Comparison of ENCODE assay signal across 15 cellular contexts in the genomic region with DNA sequence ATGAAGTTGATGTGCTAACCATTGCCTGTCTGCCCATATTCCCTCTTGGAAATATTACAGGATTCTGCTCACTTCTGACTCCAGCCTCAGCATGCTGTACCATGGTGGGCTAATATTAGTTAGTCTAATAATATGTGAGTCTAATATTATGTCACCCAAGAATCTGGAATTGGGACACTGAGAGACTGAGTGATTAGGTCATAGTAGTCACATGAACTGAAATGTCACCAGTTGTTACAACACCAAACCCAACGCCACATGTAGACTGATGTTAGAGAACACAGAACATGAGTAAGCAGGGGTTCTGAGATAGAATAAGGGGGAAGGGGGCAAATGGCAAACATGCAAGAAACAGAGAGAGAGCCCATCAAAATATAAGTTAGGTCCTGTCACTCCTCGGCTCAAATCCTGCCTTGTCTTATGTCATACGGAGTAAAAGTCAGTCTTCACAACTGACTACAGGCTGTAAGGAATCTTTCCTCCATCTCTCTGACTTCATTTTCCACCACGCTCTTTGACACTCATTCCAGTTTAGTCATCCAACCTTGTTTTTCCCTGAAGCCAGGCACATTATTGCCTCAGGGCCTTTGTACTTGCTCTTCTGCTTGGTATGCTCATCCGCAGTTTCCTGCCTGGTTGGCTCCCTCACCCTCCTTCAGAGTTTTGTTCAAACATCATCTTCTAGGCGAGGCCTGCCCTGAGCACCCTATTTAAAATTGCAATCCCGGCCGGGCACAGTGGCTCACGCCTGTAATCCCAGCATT. TPM values are rescaled to one million over a fixed set of nuclear protein-coding genes. Genes with fewer than 3 reads are reported as not detected.
A peak's percentile ranks its signal among the peaks of the same experiment; 100 is the strongest.
DNase-seq lines count a peak whose midpoint lies in the region; ATAC-seq and TF ChIP-seq lines count a peak whose summit lies in the region.
"Had no signal": no experiment of that assay in that cellular context is flagged by ENCODE, and none has a peak within 500 bp of the region (broad histone marks: within the 10 kb centered on the region; RNA-seq: fewer than 3 reads in every experiment).

No MANE protein-coding gene starts in this region.

- no TSS peak for BruUV-seq in Caco-2 (replicated peaks; lab: Mats Ljungman, UMichigan)

- no peak overlapping the region for H3K27ac Mint-ChIP-seq in naive thymus-derived CD4-positive, alpha-beta T cell
- H3K27ac Mint-ChIP-seq in Caco-2 (ENCODE audit: unreplicated experiment), result no peak overlapping the region
- no peak overlapping the region for H3K27ac Mint-ChIP-seq in activated CD8-positive, alpha-beta T cell treated with anti-CD3 and anti-CD28 coated beads for 36 hours
- H3K27ac Mint-ChIP-seq: activated naive CD8-positive, alpha-beta T cell treated with anti-CD3 and anti-CD28 coated beads for 36 hours; neural progenitor cell had no signal

- no peaks in the 10 kb centered on the region for H3K36me3 ChIP-seq in naive thymus-derived CD4-positive, alpha-beta T cell (ENCODE audit: control insufficient read depth in 2 of 3, insufficient read depth in 3 of 3, low read length in 3 of 3)
- no peaks in the 10 kb centered on the region for H3K36me3 ChIP-seq in Caco-2 (ENCODE audit: control insufficient read depth, insufficient read depth, low read length)
- H3K36me3 ChIP-seq: neural progenitor cell, stomach had no signal

- intact Hi-C loops in naive thymus-derived CD4-positive, alpha-beta T cell (cut with micrococcal nuclease), result no loop called here
- intact Hi-C loops in Caco-2 (cut with micrococcal nuclease; ENCODE audit: unreplicated experiment), result no loop called here
- intact Hi-C loops in activated CD8-positive, alpha-beta T cell treated with anti-CD3 and anti-CD28 coated beads for 36 hours (cut with micrococcal nuclease), result no loop called here

- H3K9me3 Mint-ChIP-seq in naive thymus-derived CD4-positive, alpha-beta T cell, result no peaks in the 10 kb centered on the region
- H3K9me3 Mint-ChIP-seq in Caco-2 (ENCODE audit: unreplicated experiment), result peaks cover 9% of the 10 kb centered on the region
- no peaks in the 10 kb centered on the region for H3K9me3 Mint-ChIP-seq in activated CD8-positive, alpha-beta T cell treated with anti-CD3 and anti-CD28 coated beads for 36 hours
- H3K9me3 Mint-ChIP-seq: activated naive CD8-positive, alpha-beta T cell treated with anti-CD3 and anti-CD28 coated beads for 36 hours; neural progenitor cell had no signal

- TF ChIP-seq CTCF in Caco-2 (IDR thresholded peaks at IDR 0.05; ENCODE audit: insufficient read depth in 1 of 2, low read depth in 1 of 2, low read length in 1 of 2, severe bottlenecking in 1 of 2, unreplicated experiment in 1 of 2), result no peak
- TF ChIP-seq CTCF in activated CD8-positive, alpha-beta T cell treated with anti-CD3 and anti-CD28 coated beads for 36 hours (IDR thresholded peaks at IDR 0.05), result no peak

- no peaks in the 10 kb centered on the region for H3K4me1 ChIP-seq in naive thymus-derived CD4-positive, alpha-beta T cell (ENCODE audit: control insufficient read depth in 2 of 2, insufficient read depth in 2 of 2, low read length in 2 of 2)
- H3K4me1 ChIP-seq in Caco-2, result peaks cover 39% of the 10 kb centered on the region
- H3K4me1 ChIP-seq: neural progenitor cell had no signal

- H3K27me3 ChIP-seq in naive thymus-derived CD4-positive, alpha-beta T cell (ENCODE audit: control insufficient read depth in 2 of 2, insufficient read depth in 2 of 2, low read length in 2 of 2), result no peaks in the 10 kb centered on the region
- H3K27me3 ChIP-seq in Caco-2 (replicated peaks; ENCODE audit: control insufficient read depth, insufficient read depth, low read length), result no peaks in the 10 kb centered on the region
- H3K27me3 ChIP-seq: neural progenitor cell, stomach had no signal

- H3K9me3 ChIP-seq in naive thymus-derived CD4-positive, alpha-beta T cell (ENCODE audit: control insufficient read depth in 2 of 3, low read length in 3 of 3), result no peaks in the 10 kb centered on the region
- no peaks in the 10 kb centered on the region for H3K9me3 ChIP-seq in Caco-2
- H3K9me3 ChIP-seq: stomach had no signal

- H3K4me1 Mint-ChIP-seq in naive thymus-derived CD4-positive, alpha-beta T cell, result peaks cover 0 to 2% (median 0%) of the 10 kb centered on the region in 7 donors
- peaks cover 23% of the 10 kb centered on the region for H3K4me1 Mint-ChIP-seq in Caco-2 (ENCODE audit: low read depth, unreplicated experiment)
- H3K4me1 Mint-ChIP-seq in activated CD8-positive, alpha-beta T cell treated with anti-CD3 and anti-CD28 coated beads for 36 hours (ENCODE audit: low read depth), result peaks cover 10% of the 10 kb centered on the region
- H3K4me1 Mint-ChIP-seq: neural progenitor cell had no signal

- no peak overlapping the region for H3K4me3 Mint-ChIP-seq in naive thymus-derived CD4-positive, alpha-beta T cell
- H3K4me3 Mint-ChIP-seq in Caco-2 (ENCODE audit: unreplicated experiment), result no peak overlapping the region
- H3K4me3 Mint-ChIP-seq in activated CD8-positive, alpha-beta T cell treated with anti-CD3 and anti-CD28 coated beads for 36 hours, result no peak overlapping the region
- H3K4me3 Mint-ChIP-seq: activated naive CD8-positive, alpha-beta T cell treated with anti-CD3 and anti-CD28 coated beads for 36 hours; neural progenitor cell had no signal

- peak; percentile 26 to 31 for DNase-seq in AML-193 (lab: John Stamatoyannopoulos, UW)
- DNase-seq in MV-4-11 (lab: John Stamatoyannopoulos, UW), result peak; percentile 47
- DNase-seq in naive thymus-derived CD4-positive, alpha-beta T cell, result no peak
- no peak for DNase-seq in Caco-2
- DNase-seq in NOMO-1 treated with dmso at 0.1 percent for 144 hours (lab: John Stamatoyannopoulos, UW; ENCODE audit: unreplicated experiment), result no peak
- no peak for DNase-seq in mucosa of gallbladder (ENCODE audit: low spot score)
- DNase-seq in activated CD8-positive, alpha-beta T cell treated with anti-CD3 and anti-CD28 coated beads for 36 hours, result no peak
- DNase-seq: activated CD4-positive, alpha-beta T cell treated with anti-CD3 and anti-CD28 coated beads for 48 hours; activated naive CD8-positive, alpha-beta T cell treated with anti-CD3 and anti-CD28 coated beads for 36 hours; effector memory CD4-positive, alpha-beta T cell; NCI-H524; stimulated activated CD4-positive, alpha-beta T cell treated with anti-CD3 and anti-CD28 coated beads, Interleukin-2, amount 100 ng/mL, for 48 hours; stomach had no signal

- H3K27me3 Mint-ChIP-seq in naive thymus-derived CD4-positive, alpha-beta T cell, result peaks cover 0 to 4% (median 0%) of the 10 kb centered on the region in 5 donors
- H3K27me3 Mint-ChIP-seq in Caco-2 (ENCODE audit: insufficient read depth, unreplicated experiment), result no peaks in the 10 kb centered on the region
- H3K27me3 Mint-ChIP-seq in activated CD8-positive, alpha-beta T cell treated with anti-CD3 and anti-CD28 coated beads for 36 hours, result peaks cover 4% of the 10 kb centered on the region
- H3K27me3 Mint-ChIP-seq: activated naive CD8-positive, alpha-beta T cell treated with anti-CD3 and anti-CD28 coated beads for 36 hours had no signal

- H3K4me3 ChIP-seq in naive thymus-derived CD4-positive, alpha-beta T cell (ENCODE audit: low read length), result no peak overlapping the region
- no peak overlapping the region for H3K4me3 ChIP-seq in Caco-2 (ENCODE audit: low read depth, low read length)
- H3K4me3 ChIP-seq: neural progenitor cell, stomach had no signal

- CTCF ChIA-PET in naive thymus-derived CD4-positive, alpha-beta T cell (lab: Charles Lee), result no interaction called here
- CTCF ChIA-PET in Caco-2 (lab: Charles Lee), result no interaction called here
- CTCF ChIA-PET in activated CD8-positive, alpha-beta T cell treated with anti-CD3 and anti-CD28 coated beads for 36 hours (lab: Charles Lee), result no interaction called here

- H3K27ac ChIP-seq in naive thymus-derived CD4-positive, alpha-beta T cell (ENCODE audit: low read depth, low read length), result no peak overlapping the region
- H3K27ac ChIP-seq: neural progenitor cell, stomach had no signal

- H3K36me3 Mint-ChIP-seq in naive thymus-derived CD4-positive, alpha-beta T cell, result no peaks in the 10 kb centered on the region
- no peaks in the 10 kb centered on the region for H3K36me3 Mint-ChIP-seq in Caco-2 (ENCODE audit: insufficient read depth, unreplicated experiment)
- no peaks in the 10 kb centered on the region for H3K36me3 Mint-ChIP-seq in activated CD8-positive, alpha-beta T cell treated with anti-CD3 and anti-CD28 coated beads for 36 hours (ENCODE audit: low read depth)
- H3K36me3 Mint-ChIP-seq: activated naive CD8-positive, alpha-beta T cell treated with anti-CD3 and anti-CD28 coated beads for 36 hours; neural progenitor cell had no signal

- peak; percentile 81 for ATAC-seq in esophagus mucosa
- ATAC-seq in naive thymus-derived CD4-positive, alpha-beta T cell, result peak; percentile 50
- no peak for ATAC-seq in activated CD8-positive, alpha-beta T cell treated with anti-CD3 and anti-CD28 coated beads for 36 hours

- POLR2A ChIA-PET in naive thymus-derived CD4-positive, alpha-beta T cell (lab: Charles Lee), result no interaction called here
- POLR2A ChIA-PET in Caco-2 (lab: Charles Lee), result no interaction called here
- POLR2A ChIA-PET in activated CD8-positive, alpha-beta T cell treated with anti-CD3 and anti-CD28 coated beads for 36 hours (lab: Charles Lee), result no interaction called here

RNA-seq across cellular contexts. Expression of a gene that starts 9.6 kb away (rescaled TPM):
- total RNA-seq in esophagus mucosa, result 79.1 TPM
- 10 to 100 TPM; 53.2 to 87.5 (median 77.2) TPM for total RNA-seq in naive thymus-derived CD4-positive, alpha-beta T cell
- polyA plus RNA-seq in naive thymus-derived CD4-positive, alpha-beta T cell, result 10 to 100 TPM; 17.8 to 24.4 TPM
- total RNA-seq in Caco-2 (2022), result 44.8 and 46.6 TPM in 2 replicates
- total RNA-seq in mucosa of gallbladder, result 91.4 TPM
- total RNA-seq in activated CD8-positive, alpha-beta T cell treated with anti-CD3 and anti-CD28 coated beads for 36 hours, result 10 to 100 TPM; 48.6 to 53.2 TPM

Comparison
In these comparisons a context has a peak if more than half of its experiments do, and no peak if none do; other contexts are left out.
1. DNase-seq: peak in AML-193 (2 of 2) and MV-4-11 (single experiment); none in naive thymus-derived CD4-positive, alpha-beta T cell (0 of 9), Caco-2 (0 of 2), NOMO-1 treated with dmso at 0.1 percent for 144 hours (single experiment), mucosa of gallbladder (single experiment) and activated CD8-positive, alpha-beta T cell treated with anti-CD3 and anti-CD28 coated beads for 36 hours (single experiment).